Comparison of ENCODE assay signal across 8 cellular contexts in the genomic region with DNA sequence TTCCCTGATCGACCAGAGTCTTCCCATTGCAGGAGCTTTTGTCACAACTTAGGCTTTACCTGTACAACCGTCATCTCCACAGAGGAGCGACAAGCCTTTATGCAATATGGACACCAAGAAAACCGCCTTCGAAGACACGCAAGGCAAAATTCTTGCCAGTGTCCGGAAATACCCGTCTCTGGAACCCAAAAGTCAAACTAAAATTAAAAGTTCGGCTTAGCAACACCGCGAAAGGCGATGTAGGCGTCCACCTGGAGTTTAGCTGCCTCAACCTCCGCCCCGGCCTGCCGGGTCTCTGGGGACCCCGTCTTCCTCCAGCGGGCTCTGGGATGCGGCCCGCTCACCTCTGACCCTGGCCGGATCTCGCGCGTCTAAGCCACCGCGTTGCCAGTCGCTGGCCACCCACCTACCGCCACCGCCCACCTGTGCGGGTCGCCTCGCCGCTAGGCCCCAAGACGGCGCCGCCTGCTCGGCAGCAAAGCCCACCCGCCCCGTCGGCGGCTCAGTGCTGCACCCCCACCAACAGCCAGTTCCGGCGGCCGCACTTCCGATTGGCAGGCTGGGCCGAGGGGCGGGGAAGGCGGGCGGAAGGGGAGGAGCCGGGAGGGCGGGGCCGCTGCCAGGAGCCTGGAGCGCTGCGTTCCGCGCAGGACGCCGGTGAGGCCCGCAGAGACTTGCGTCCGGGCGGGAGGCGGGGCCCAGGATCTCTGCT. TPM values are rescaled to one million over a fixed set of nuclear protein-coding genes. Genes with fewer than 3 reads are reported as not detected.
DNase-seq lines count a peak whose midpoint lies in the region; ATAC-seq, FAIRE-seq and TF ChIP-seq lines count a peak whose summit lies in the region.

Gene SUPT20H (minus strand): TSS at position 553 of the 712 bp plus-strand sequence. CDS start 8,198 bp downstream, outside the sequence.

- H4K20me1 ChIP-seq in DND-41 (ENCODE audit: insufficient read depth, low read length): no peaks in the 10 kb centered on the region
- H4K20me1 ChIP-seq in KMS-11 (ENCODE audit: insufficient read depth): no peaks in the 10 kb centered on the region

- peaks cover 18% of the 10 kb centered on the region for H3K4me1 Mint-ChIP-seq in activated T-cell treated with anti-CD3 and anti-CD28 coated beads, Interleukin-2, amount 50 U/mL, for 72 hours (ENCODE audit: low read depth)

- peak within 1 kb of the TSS; percentile 84 for H2AFZ ChIP-seq in DND-41 (ENCODE audit: low read depth, low read length)
- H2AFZ ChIP-seq in KMS-11 (ENCODE audit: low read depth): peak within 1 kb of the TSS; percentile 82

- no peaks in the 10 kb centered on the region for H3K9me3 Mint-ChIP-seq in activated T-cell treated with anti-CD3 and anti-CD28 coated beads, Interleukin-2, amount 50 U/mL, for 72 hours

- peaks cover 3% of the 10 kb centered on the region for H3K9me3 ChIP-seq in DND-41 (ENCODE audit: insufficient read depth, low read length, severe bottlenecking)
- H3K9me3 ChIP-seq in esophagus muscularis mucosa: no peaks in the 10 kb centered on the region

- H3K4me3 Mint-ChIP-seq in activated T-cell treated with anti-CD3 and anti-CD28 coated beads, Interleukin-2, amount 50 U/mL, for 72 hours: peak within 1 kb of the TSS; percentile 95 to 99

- FAIRE-seq in RCC 7860 (lab: Jason Lieb, UNC): no peak

- peak within 1 kb of the TSS; percentile 92 for H3K27ac ChIP-seq in DND-41 (ENCODE audit: low read length)
- peak within 1 kb of the TSS; percentile 59 for H3K27ac ChIP-seq in KMS-11
- peak within 1 kb of the TSS; percentile 88 to 97 (median 93) for H3K27ac ChIP-seq in esophagus muscularis mucosa (replicated peaks in 1 of 4)

- H3K4me3 ChIP-seq in DND-41 (ENCODE audit: low read depth in 1 of 2, low read length in 2 of 2) (peak within 1 kb of the TSS; percentile 67 to 79), KMS-11 (IDR thresholded peaks at IDR 0.05; ENCODE audit: insufficient read depth, low read depth, low read length) (no peak within 1 kb of the TSS), esophagus muscularis mucosa (peak within 1 kb of the TSS; percentile 72 to 92 (median 84))

- H3K4me2 ChIP-seq in DND-41 (ENCODE audit: insufficient read depth, low read length) (peak within 1 kb of the TSS; percentile 72), KMS-11 (peak within 1 kb of the TSS; percentile 33)

- H3K27me3 ChIP-seq in DND-41 (ENCODE audit: insufficient read depth, low read length, poor library complexity): peaks cover 6% of the 10 kb centered on the region
- no peaks in the 10 kb centered on the region for H3K27me3 ChIP-seq in KMS-11 (ENCODE audit: insufficient read depth, low read depth)
- no peaks in the 10 kb centered on the region for H3K27me3 ChIP-seq in esophagus muscularis mucosa

- no peaks in the 10 kb centered on the region for H3K27me3 Mint-ChIP-seq in activated T-cell treated with anti-CD3 and anti-CD28 coated beads, Interleukin-2, amount 50 U/mL, for 72 hours (ENCODE audit: low read depth)

- no peak for TF ChIP-seq CTCF in DND-41 (IDR thresholded peaks at IDR 0.05; ENCODE audit: borderline replicate concordance, extremely low read depth, low read length, poor library complexity, severe bottlenecking)
- no peak for TF ChIP-seq CTCF in KMS-11 (conservative IDR thresholded peaks at IDR 0.05; ENCODE audit: low read depth, low read length)
- TF ChIP-seq CTCF in esophagus muscularis mucosa (IDR thresholded peaks at IDR 0.05): peak in 1 of 3 experiments; percentile 12

- H3K79me2 ChIP-seq in DND-41 (ENCODE audit: insufficient read depth, low read length): peaks cover 34% of the 10 kb centered on the region
- H3K79me2 ChIP-seq in KMS-11 (ENCODE audit: insufficient read depth, low read depth): peaks cover 20% of the 10 kb centered on the region; the same call in 1 of the 2 replicates

- DNase-seq in DND-41: peak; percentile 95
- DNase-seq in RCC 7860 (ENCODE audit: low spot score): peak; percentile 70
- peak; percentile 93 to 94 for DNase-seq in activated T-cell treated with anti-CD3 and anti-CD28 coated beads, Interleukin-2, amount 50 U/mL, for 72 hours
- peak; percentile 97 for DNase-seq in esophagus muscularis mucosa (ENCODE audit: extremely low spot score)
- peak; percentile 93 for DNase-seq in myocyte (ENCODE audit: low read depth)
- peak; percentile 85 to 92 for DNase-seq in stimulated activated CD8-positive, alpha-beta memory T cell treated with anti-CD3 and anti-CD28 coated beads, Interleukin-7, amount 100 ng/mL, for 4 hours (ENCODE audit: low read depth in 2 of 2)

- H3K9ac ChIP-seq in DND-41 (ENCODE audit: low read depth, low read length) (peak within 1 kb of the TSS; percentile 91), KMS-11 (peak within 1 kb of the TSS; percentile 73; the same call in 1 of the 2 replicates)

- H3K4me1 ChIP-seq in DND-41 (ENCODE audit: insufficient read depth, low read length): peaks cover 25% of the 10 kb centered on the region
- peaks cover 5% of the 10 kb centered on the region for H3K4me1 ChIP-seq in KMS-11 (ENCODE audit: low read depth, poor library complexity, severe bottlenecking)
- peaks cover 16 to 27% (median 24%) of the 10 kb centered on the region in 4 donors for H3K4me1 ChIP-seq in esophagus muscularis mucosa

- TF ChIP-seq POLR2A in esophagus muscularis mucosa (IDR thresholded peaks at IDR 0.05; ENCODE audit: low read depth): peak; percentile 40

- peaks cover 8 to 10% of the 10 kb centered on the region in 2 donors for H3K36me3 Mint-ChIP-seq in activated T-cell treated with anti-CD3 and anti-CD28 coated beads, Interleukin-2, amount 50 U/mL, for 72 hours (ENCODE audit: insufficient read depth in 2 of 2)

- intact Hi-C loops in esophagus muscularis mucosa (cut with DNase I): no loop called here

- ATAC-seq in DND-41 (ENCODE audit: insufficient read depth, low read depth) (peak; percentile 95), GM21786 (IDR thresholded peaks at IDR 0.05; ENCODE audit: unreplicated experiment) (peak; percentile 96)
- ATAC-seq in activated T-cell treated with anti-CD3 and anti-CD28 coated beads, Interleukin-2, amount 50 U/mL, for 72 hours (replicated peaks in 1 of 2): peak; percentile 98

- H3K27ac Mint-ChIP-seq in activated T-cell treated with anti-CD3 and anti-CD28 coated beads, Interleukin-2, amount 50 U/mL, for 72 hours: peak within 1 kb of the TSS; percentile 99

- WGBS in esophagus muscularis mucosa: under 1% methylated on average over 35 of the region's 63 CpGs

- no peak for TF ChIP-seq EP300 in esophagus muscularis mucosa (IDR thresholded peaks at IDR 0.05)

- peaks cover 11% of the 10 kb centered on the region for H3K36me3 ChIP-seq in DND-41 (ENCODE audit: insufficient read depth, low read length)
- no peaks in the 10 kb centered on the region for H3K36me3 ChIP-seq in KMS-11 (ENCODE audit: insufficient read depth)
- H3K36me3 ChIP-seq in esophagus muscularis mucosa: no peaks in the 10 kb centered on the region

RNA-seq across cellular contexts. Expression of gene SUPT20H, which starts in this region (rescaled TPM):
- 10 to 100 TPM; 76.6 to 89.6 TPM for total RNA-seq in activated T-cell treated with anti-CD3 and anti-CD28 coated beads, Interleukin-2, amount 50 U/mL, for 72 hours
- total RNA-seq in esophagus muscularis mucosa: 10 to 100 TPM; 23.0 to 37.4 (median 31.7) TPM
- 58.0 and 59.2 TPM in 2 replicates for total RNA-seq in myocyte
- polyA plus RNA-seq in myocyte (2012): 29.9 TPM
